ENCODE assay signal across 22 cellular contexts in genomic region chr14:75133597-75133996, GRCh38.
"Had no signal": no experiment of that assay in that cellular context is flagged by ENCODE, and none has a peak within 500 bp of the region (broad histone marks: within the 10 kb centered on the region; RNA-seq: fewer than 3 reads in every experiment).

No MANE protein-coding gene starts in this region.

- H3K27ac Mint-ChIP-seq: activated CD8-positive, alpha-beta T cell treated with anti-CD3 and anti-CD28 coated beads, Interleukin-2, amount 10 ng/mL, durations not matched to agents 7 days and 5 days; activated T-helper 1 cell treated with anti-CD3 and anti-CD28 coated beads, Interleukin-12 subunit alpha, Interleukin-12 subunit beta, Interleukin-2, Interleukin-4 antibody, amounts not matched to agents 30 ng/mL and 10 ng/mL and 1 ng/mL, durations not matched to agents 14 hours and 24 hours and 36 hours; endodermal cell had no signal

- H3K4me1 ChIP-seq: prostate gland had no signal

- H3K9me3 ChIP-seq: prostate gland, spleen, thyroid gland had no signal

- H3K27me3 Mint-ChIP-seq: activated naive CD8-positive, alpha-beta T cell treated with anti-CD3 and anti-CD28 coated beads, Interleukin-2, amount 50 U/mL, for 24 hours; brain; naive thymus-derived CD4-positive, alpha-beta T cell; T-cell had no signal

- H3K27ac ChIP-seq: thyroid gland, WERI-Rb-1 had no signal

- ATAC-seq: activated CD8-positive, alpha-beta T cell treated with anti-CD3 and anti-CD28 coated beads, Interleukin-2, amount 10 ng/mL, durations not matched to agents 7 days and 5 days; activated naive CD8-positive, alpha-beta T cell treated with anti-CD3 and anti-CD28 coated beads, Interleukin-2, amount 50 U/mL, for 24 hours; heart right ventricle; naive thymus-derived CD4-positive, alpha-beta T cell; stimulated activated naive CD8-positive, alpha-beta T cell treated with anti-CD3 and anti-CD28 coated beads, Interleukin-15, Interleukin-2, amounts not matched to agents 100 U/mL and 50 U/mL, for 24 hours; T-cell had no signal

- H3K27me3 ChIP-seq: heart right ventricle, spleen, thyroid gland had no signal

- DNase-seq: activated CD4-positive, alpha-beta T cell treated with anti-CD3 and anti-CD28 coated beads, Interleukin-2, amount 50 U/mL, for 1 hour; activated CD4-positive, CD25-positive, alpha-beta regulatory T cell treated with anti-CD3 and anti-CD28 coated beads, Interleukin-2, amount 50 U/mL, for 72 hours; activated CD8-positive, alpha-beta T cell treated with anti-CD3 and anti-CD28 coated beads, Interleukin-2, amount 10 ng/mL, durations not matched to agents 7 days and 5 days; activated gamma-delta T cell; activated naive CD4-positive, alpha-beta T cell treated with anti-CD3 and anti-CD28 coated beads, Interleukin-2, amount 50 U/mL, for 16 hours; activated naive CD8-positive, alpha-beta T cell treated with anti-CD3 and anti-CD28 coated beads, Interleukin-2, amount 50 U/mL, for 24 hours; aorta; caudate nucleus; endodermal cell; heart right ventricle; left colon; mesendoderm; naive thymus-derived CD4-positive, alpha-beta T cell; spleen; stimulated activated CD4-positive, alpha-beta T cell treated with anti-CD3 and anti-CD28 coated beads, Interleukin-4, amount 100 ng/mL, for 24 hours; stimulated activated naive CD8-positive, alpha-beta T cell treated with anti-CD3 and anti-CD28 coated beads, Interleukin-15, Interleukin-2, amounts not matched to agents 100 U/mL and 50 U/mL, for 24 hours; T-cell; thyroid gland; WERI-Rb-1 had no signal

- H3K9me3 Mint-ChIP-seq: activated naive CD8-positive, alpha-beta T cell treated with anti-CD3 and anti-CD28 coated beads, Interleukin-2, amount 50 U/mL, for 24 hours; activated T-helper 1 cell treated with anti-CD3 and anti-CD28 coated beads, Interleukin-12 subunit alpha, Interleukin-12 subunit beta, Interleukin-2, Interleukin-4 antibody, amounts not matched to agents 30 ng/mL and 10 ng/mL and 1 ng/mL, durations not matched to agents 14 hours and 24 hours and 36 hours; naive thymus-derived CD4-positive, alpha-beta T cell; T-cell had no signal

- H3K4me3 Mint-ChIP-seq: activated CD8-positive, alpha-beta T cell treated with anti-CD3 and anti-CD28 coated beads, Interleukin-2, amount 10 ng/mL, durations not matched to agents 7 days and 5 days; activated naive CD8-positive, alpha-beta T cell treated with anti-CD3 and anti-CD28 coated beads, Interleukin-2, amount 50 U/mL, for 24 hours; activated T-helper 1 cell treated with anti-CD3 and anti-CD28 coated beads, Interleukin-12 subunit alpha, Interleukin-12 subunit beta, Interleukin-2, Interleukin-4 antibody, amounts not matched to agents 30 ng/mL and 10 ng/mL and 1 ng/mL, durations not matched to agents 14 hours and 24 hours and 36 hours; brain; endodermal cell; naive thymus-derived CD4-positive, alpha-beta T cell; T-cell had no signal

- H3K4me3 ChIP-seq: heart right ventricle, prostate gland, spleen, thyroid gland had no signal

- H3K4me1 Mint-ChIP-seq: brain had no signal
